10 cellular contexts compared by ENCODE assay signal in the genomic region with DNA sequence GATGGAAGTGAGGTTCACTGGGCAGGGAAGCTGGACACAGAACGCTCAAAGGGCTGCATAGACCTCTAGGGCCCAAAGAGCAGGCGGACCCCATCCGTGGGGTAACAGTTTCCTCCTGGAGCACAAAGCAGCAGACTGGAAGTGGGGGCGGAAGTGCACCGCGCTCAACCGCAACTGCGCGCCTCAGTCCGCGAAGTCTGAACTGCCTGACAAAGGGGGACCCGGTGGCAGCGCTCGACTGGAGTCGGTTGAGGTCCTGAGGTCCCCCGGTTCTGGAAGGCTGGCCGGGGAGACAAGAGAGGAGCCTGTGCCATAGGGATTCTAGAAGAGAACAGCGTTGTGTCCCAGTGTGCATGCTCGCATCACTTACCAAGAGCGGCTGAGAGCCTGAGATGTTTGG. TPM values are rescaled to one million over a fixed set of nuclear protein-coding genes. Genes with fewer than 3 reads are reported as not detected.
"Had no signal": no experiment of that assay in that cellular context is flagged by ENCODE, and none has a peak within 500 bp of the region (broad histone marks: within the 10 kb centered on the region; RNA-seq: fewer than 3 reads in every experiment).

No MANE protein-coding gene starts in this region.

- H3K36me3 ChIP-seq: HAP-1 had no signal

- FAIRE-seq: H1, H54 had no signal

- DNase-seq: GM23248, GOT3, H7, H9, HCEC 1CT, HFFc6 had no signal

- H2AFZ ChIP-seq: GM23248 had no signal

- ATAC-seq: HCT116 had no signal

- H3K27ac Mint-ChIP-seq: H9, HFFc6 had no signal

- H3K4me3 ChIP-seq: GM23248, HAP-1 had no signal

- H3K9me3 ChIP-seq: HAP-1 had no signal

- H3K4me3 Mint-ChIP-seq: H9, HFFc6 had no signal

- H3K9ac ChIP-seq: GM23248 had no signal

- H3K27ac ChIP-seq: GM23248 had no signal

RNA-seq across cellular contexts. Expression of gene ALPK1, which starts 58.5 kb away (rescaled TPM):
- total RNA-seq: H7 had no signal
